In the genomic region with DNA sequence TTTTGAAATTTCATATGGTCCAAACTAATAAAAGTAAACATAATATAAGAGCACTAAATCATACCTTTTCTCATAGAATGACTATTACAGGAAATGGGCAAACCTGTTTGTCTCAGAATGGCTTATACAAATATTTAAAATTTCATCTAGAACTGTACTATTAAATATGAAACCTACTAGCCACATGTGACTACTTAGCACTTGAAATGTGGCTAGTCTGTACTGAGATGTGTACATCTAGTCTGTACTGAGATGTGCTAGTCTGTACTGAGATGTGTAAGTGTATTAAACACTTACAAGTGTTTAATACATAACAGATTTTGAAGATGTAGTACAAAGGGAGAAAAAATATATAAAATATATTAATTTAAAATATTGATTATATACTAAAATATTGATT, we compare ENCODE assay signal across 1 cellular context.
TF ChIP-seq lines count a peak whose summit lies in the region.

No MANE protein-coding gene starts in this region.

TF ChIP-seq in GM23338, 12 proteins besides CTCF, POLR2A, EP300 and RAD21 (continued from another document):
- TF ChIP-seq, protein P1, sequence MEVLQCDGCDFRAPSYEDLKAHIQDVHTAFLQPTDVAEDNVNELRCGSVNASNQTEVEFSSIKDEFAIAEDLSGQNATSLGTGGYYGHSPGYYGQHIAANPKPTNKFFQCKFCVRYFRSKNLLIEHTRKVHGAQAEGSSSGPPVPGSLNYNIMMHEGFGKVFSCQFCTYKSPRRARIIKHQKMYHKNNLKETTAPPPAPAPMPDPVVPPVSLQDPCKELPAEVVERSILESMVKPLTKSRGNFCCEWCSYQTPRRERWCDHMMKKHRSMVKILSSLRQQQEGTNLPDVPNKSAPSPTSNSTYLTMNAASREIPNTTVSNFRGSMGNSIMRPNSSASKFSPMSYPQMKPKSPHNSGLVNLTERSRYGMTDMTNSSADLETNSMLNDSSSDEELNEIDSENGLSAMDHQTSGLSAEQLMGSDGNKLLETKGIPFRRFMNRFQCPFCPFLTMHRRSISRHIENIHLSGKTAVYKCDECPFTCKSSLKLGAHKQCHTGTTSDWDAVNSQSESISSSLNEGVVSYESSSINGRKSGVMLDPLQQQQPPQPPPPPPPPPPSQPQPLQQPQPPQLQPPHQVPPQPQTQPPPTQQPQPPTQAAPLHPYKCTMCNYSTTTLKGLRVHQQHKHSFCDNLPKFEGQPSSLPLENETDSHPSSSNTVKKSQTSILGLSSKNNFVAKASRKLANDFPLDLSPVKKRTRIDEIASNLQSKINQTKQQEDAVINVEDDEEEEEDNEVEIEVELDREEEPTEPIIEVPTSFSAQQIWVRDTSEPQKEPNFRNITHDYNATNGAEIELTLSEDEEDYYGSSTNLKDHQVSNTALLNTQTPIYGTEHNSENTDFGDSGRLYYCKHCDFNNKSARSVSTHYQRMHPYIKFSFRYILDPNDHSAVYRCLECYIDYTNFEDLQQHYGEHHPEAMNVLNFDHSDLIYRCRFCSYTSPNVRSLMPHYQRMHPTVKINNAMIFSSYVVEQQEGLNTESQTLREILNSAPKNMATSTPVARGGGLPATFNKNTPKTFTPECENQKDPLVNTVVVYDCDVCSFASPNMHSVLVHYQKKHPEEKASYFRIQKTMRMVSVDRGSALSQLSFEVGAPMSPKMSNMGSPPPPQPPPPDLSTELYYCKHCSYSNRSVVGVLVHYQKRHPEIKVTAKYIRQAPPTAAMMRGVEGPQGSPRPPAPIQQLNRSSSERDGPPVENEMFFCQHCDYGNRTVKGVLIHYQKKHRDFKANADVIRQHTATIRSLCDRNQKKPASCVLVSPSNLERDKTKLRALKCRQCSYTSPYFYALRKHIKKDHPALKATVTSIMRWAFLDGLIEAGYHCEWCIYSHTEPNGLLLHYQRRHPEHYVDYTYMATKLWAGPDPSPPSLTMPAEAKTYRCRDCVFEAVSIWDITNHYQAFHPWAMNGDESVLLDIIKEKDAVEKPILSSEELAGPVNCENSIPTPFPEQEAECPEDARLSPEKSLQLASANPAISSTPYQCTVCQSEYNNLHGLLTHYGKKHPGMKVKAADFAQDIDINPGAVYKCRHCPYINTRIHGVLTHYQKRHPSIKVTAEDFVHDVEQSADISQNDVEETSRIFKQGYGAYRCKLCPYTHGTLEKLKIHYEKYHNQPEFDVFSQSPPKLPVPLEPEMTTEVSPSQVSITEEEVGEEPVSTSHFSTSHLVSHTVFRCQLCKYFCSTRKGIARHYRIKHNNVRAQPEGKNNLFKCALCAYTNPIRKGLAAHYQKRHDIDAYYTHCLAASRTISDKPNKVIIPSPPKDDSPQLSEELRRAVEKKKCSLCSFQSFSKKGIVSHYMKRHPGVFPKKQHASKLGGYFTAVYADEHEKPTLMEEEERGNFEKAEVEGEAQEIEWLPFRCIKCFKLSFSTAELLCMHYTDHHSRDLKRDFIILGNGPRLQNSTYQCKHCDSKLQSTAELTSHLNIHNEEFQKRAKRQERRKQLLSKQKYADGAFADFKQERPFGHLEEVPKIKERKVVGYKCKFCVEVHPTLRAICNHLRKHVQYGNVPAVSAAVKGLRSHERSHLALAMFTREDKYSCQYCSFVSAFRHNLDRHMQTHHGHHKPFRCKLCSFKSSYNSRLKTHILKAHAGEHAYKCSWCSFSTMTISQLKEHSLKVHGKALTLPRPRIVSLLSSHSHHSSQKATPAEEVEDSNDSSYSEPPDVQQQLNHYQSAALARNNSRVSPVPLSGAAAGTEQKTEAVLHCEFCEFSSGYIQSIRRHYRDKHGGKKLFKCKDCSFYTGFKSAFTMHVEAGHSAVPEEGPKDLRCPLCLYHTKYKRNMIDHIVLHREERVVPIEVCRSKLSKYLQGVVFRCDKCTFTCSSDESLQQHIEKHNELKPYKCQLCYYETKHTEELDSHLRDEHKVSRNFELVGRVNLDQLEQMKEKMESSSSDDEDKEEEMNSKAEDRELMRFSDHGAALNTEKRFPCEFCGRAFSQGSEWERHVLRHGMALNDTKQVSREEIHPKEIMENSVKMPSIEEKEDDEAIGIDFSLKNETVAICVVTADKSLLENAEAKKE (CRISPR knock-in tag; IDR thresholded peaks at IDR 0.05): no peak
- TF ChIP-seq, protein P2, sequence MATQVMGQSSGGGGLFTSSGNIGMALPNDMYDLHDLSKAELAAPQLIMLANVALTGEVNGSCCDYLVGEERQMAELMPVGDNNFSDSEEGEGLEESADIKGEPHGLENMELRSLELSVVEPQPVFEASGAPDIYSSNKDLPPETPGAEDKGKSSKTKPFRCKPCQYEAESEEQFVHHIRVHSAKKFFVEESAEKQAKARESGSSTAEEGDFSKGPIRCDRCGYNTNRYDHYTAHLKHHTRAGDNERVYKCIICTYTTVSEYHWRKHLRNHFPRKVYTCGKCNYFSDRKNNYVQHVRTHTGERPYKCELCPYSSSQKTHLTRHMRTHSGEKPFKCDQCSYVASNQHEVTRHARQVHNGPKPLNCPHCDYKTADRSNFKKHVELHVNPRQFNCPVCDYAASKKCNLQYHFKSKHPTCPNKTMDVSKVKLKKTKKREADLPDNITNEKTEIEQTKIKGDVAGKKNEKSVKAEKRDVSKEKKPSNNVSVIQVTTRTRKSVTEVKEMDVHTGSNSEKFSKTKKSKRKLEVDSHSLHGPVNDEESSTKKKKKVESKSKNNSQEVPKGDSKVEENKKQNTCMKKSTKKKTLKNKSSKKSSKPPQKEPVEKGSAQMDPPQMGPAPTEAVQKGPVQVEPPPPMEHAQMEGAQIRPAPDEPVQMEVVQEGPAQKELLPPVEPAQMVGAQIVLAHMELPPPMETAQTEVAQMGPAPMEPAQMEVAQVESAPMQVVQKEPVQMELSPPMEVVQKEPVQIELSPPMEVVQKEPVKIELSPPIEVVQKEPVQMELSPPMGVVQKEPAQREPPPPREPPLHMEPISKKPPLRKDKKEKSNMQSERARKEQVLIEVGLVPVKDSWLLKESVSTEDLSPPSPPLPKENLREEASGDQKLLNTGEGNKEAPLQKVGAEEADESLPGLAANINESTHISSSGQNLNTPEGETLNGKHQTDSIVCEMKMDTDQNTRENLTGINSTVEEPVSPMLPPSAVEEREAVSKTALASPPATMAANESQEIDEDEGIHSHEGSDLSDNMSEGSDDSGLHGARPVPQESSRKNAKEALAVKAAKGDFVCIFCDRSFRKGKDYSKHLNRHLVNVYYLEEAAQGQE (IDR thresholded peaks at IDR 0.05; ENCODE audit: unreplicated experiment): no peak
- no peak for TF ChIP-seq EZH2 (IDR thresholded peaks at IDR 0.05; ENCODE audit: low read depth, unreplicated experiment)
